Comparison of ENCODE assay signal across 34 cellular contexts in the genomic region with DNA sequence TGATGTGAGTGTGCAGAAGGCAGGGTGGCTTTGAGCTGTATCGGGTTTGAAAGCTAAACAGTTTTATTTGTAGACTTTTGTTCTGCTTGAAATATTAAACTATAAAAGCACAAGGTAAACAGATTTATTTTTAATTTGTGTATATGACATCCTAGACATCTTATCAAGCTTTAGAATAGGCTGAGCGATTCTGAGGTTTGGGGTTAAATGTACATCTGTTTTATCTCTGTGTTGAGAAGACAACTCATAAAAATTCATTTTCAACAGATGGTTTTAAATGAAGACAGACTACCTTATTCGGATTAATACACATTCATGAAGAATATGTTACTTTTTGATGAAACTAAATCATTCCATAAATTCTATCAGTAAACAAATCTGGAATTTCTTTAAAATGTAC.
"Had no signal": no experiment of that assay in that cellular context is flagged by ENCODE, and none has a peak within 500 bp of the region (broad histone marks: within the 10 kb centered on the region; RNA-seq: fewer than 3 reads in every experiment).

No MANE protein-coding gene starts in this region.

- FAIRE-seq: astrocyte, bronchial epithelial cell had no signal

- ATAC-seq: activated naive CD4-positive, alpha-beta T cell treated with anti-CD3 and anti-CD28 coated beads, Interleukin-2, amount 50 U/mL, for 72 hours; activated naive CD8-positive, alpha-beta T cell treated with anti-CD3 and anti-CD28 coated beads, Interleukin-2, amount 50 U/mL, for 24 hours; activated T-cell treated with anti-CD3 and anti-CD28 coated beads, Interleukin-2, amount 50 U/mL, for 4 hours; activated T-cell treated with anti-CD3 and anti-CD28 coated beads, Interleukin-2, amount 50 U/mL, for 72 hours; activated T-helper 17 cell treated with anti-CD3 and anti-CD28 coated beads, Interleukin-2, amount 50 U/mL, for 72 hours; body of pancreas had no signal

- DNase-seq: activated effector memory CD4-positive, alpha-beta T cell treated with anti-CD3 and anti-CD28 coated beads, Interleukin-2, amount 50 U/mL, for 16 hours; activated effector memory CD4-positive, alpha-beta T cell treated with Interleukin-2 at 50 U/mL for 16 hours; activated gamma-delta T cell; activated gamma-delta T cell treated with Interleukin-2 at 50 U/mL for 16 hours; activated naive CD4-positive, alpha-beta T cell; activated naive CD4-positive, alpha-beta T cell treated with anti-CD3 and anti-CD28 coated beads for 36 hours; activated naive CD4-positive, alpha-beta T cell treated with anti-CD3 and anti-CD28 coated beads, Interleukin-2, amount 10 ng/mL, durations not matched to agents 7 days and 5 days; activated naive CD4-positive, alpha-beta T cell treated with anti-CD3 and anti-CD28 coated beads, Interleukin-2, amount 50 U/mL, for 16 hours; activated naive CD4-positive, alpha-beta T cell treated with Interleukin-2 at 50 U/mL for 16 hours; activated naive CD8-positive, alpha-beta T cell treated with anti-CD3 and anti-CD28 coated beads for 36 hours; activated naive CD8-positive, alpha-beta T cell treated with anti-CD3 and anti-CD28 coated beads, Interleukin-2, amount 10 ng/mL, durations not matched to agents 7 days and 5 days; activated naive CD8-positive, alpha-beta T cell treated with anti-CD3 and anti-CD28 coated beads, Interleukin-2, amount 50 U/mL, for 24 hours; activated T-cell treated with anti-CD3 and anti-CD28 coated beads, Interleukin-2, amount 50 U/mL, for 1 hour; activated T-cell treated with anti-CD3 and anti-CD28 coated beads, Interleukin-2, amount 50 U/mL, for 24 hours; activated T-cell treated with anti-CD3 and anti-CD28 coated beads, Interleukin-2, amount 50 U/mL, for 4 hours; activated T-cell treated with anti-CD3 and anti-CD28 coated beads, Interleukin-2, amount 50 U/mL, for 48 hours; activated T-cell treated with anti-CD3 and anti-CD28 coated beads, Interleukin-2, amount 50 U/mL, for 72 hours; adrenal gland; amniotic stem cell; amygdala; anterior cingulate cortex; aorta; body of pancreas; brain microvascular endothelial cell; caudate nucleus; central memory CD4-positive, alpha-beta T cell; cerebellar nuclear complex had no signal

- H3K9me3 ChIP-seq: adrenal gland, ascending aorta, body of pancreas, breast epithelium had no signal

- H3K27me3 ChIP-seq: adrenal gland, ascending aorta, body of pancreas, brain microvascular endothelial cell, breast epithelium, cardiac muscle cell had no signal

- H3K4me3 ChIP-seq: adrenal gland, ascending aorta, body of pancreas, breast epithelium, cardiac muscle cell had no signal

- H3K36me3 ChIP-seq: adrenal gland, ascending aorta, brain microvascular endothelial cell, breast epithelium, cardiac muscle cell had no signal

- H3K4me1 ChIP-seq: ascending aorta, body of pancreas, breast epithelium had no signal

- H3K27ac ChIP-seq: adrenal gland, ascending aorta, body of pancreas, brain microvascular endothelial cell, breast epithelium, cardiac muscle cell had no signal
